35 cellular contexts compared by ENCODE assay signal in genomic region chr7:39154815-39155214, GRCh38.
"Had no signal": no experiment of that assay in that cellular context is flagged by ENCODE, and none has a peak within 500 bp of the region (broad histone marks: within the 10 kb centered on the region; RNA-seq: fewer than 3 reads in every experiment).

No MANE protein-coding gene starts in this region.

- H3K4me1 ChIP-seq: Peyer's patch had no signal

- ATAC-seq: activated CD8-positive, alpha-beta memory T cell treated with anti-CD3 and anti-CD28 coated beads, Interleukin-2, amount 10 ng/mL, durations not matched to agents 7 days and 5 days; activated naive CD8-positive, alpha-beta T cell treated with anti-CD3 and anti-CD28 coated beads, Interleukin-2, amount 50 U/mL, for 24 hours; PC-3; T-cell; T-helper 17 cell had no signal

- H3K27me3 Mint-ChIP-seq: activated CD4-positive, alpha-beta memory T cell treated with anti-CD3 and anti-CD28 coated beads, Interleukin-2, amount 10 ng/mL, durations not matched to agents 7 days and 5 days; activated CD8-positive, alpha-beta memory T cell treated with anti-CD3 and anti-CD28 coated beads, Interleukin-2, amount 10 ng/mL, durations not matched to agents 7 days and 5 days; activated naive CD4-positive, alpha-beta T cell treated with anti-CD3 and anti-CD28 coated beads, Interleukin-2, amount 10 ng/mL, durations not matched to agents 7 days and 5 days had no signal

- H3K36me3 ChIP-seq: brain microvascular endothelial cell, MG63, Peyer's patch, SJSA1, WERI-Rb-1 had no signal

- H3K4me3 ChIP-seq: MG63, Peyer's patch, SJSA1 had no signal

- H3K27me3 ChIP-seq: brain microvascular endothelial cell, MG63, Peyer's patch, SJSA1 had no signal

- DNase-seq: activated CD4-positive, alpha-beta memory T cell treated with anti-CD3 and anti-CD28 coated beads, Interleukin-2, amount 10 ng/mL, durations not matched to agents 7 days and 5 days; activated CD4-positive, alpha-beta T cell treated with anti-CD3 and anti-CD28 coated beads for 1 hour; activated CD4-positive, alpha-beta T cell treated with anti-CD3 and anti-CD28 coated beads for 48 hours; activated CD4-positive, CD25-positive, alpha-beta regulatory T cell; activated CD8-positive, alpha-beta memory T cell treated with anti-CD3 and anti-CD28 coated beads for 24 hours; activated CD8-positive, alpha-beta memory T cell treated with anti-CD3 and anti-CD28 coated beads, Interleukin-2, amount 10 ng/mL, durations not matched to agents 7 days and 5 days; activated CD8-positive, alpha-beta memory T cell treated with anti-CD3 and anti-CD28 coated beads, Interleukin-2, amount 50 U/mL, for 48 hours; activated effector memory CD4-positive, alpha-beta T cell treated with Interleukin-2 at 50 U/mL for 16 hours; activated naive CD4-positive, alpha-beta T cell treated with anti-CD3 and anti-CD28 coated beads, Interleukin-2, amount 10 ng/mL, durations not matched to agents 7 days and 5 days; activated naive CD8-positive, alpha-beta T cell treated with anti-CD3 and anti-CD28 coated beads, Interleukin-2, amount 50 U/mL, for 24 hours; activated T-cell treated with anti-CD3 and anti-CD28 coated beads, Interleukin-2, amount 50 U/mL, for 48 hours; anterior cingulate cortex; brain microvascular endothelial cell; central memory CD4-positive, alpha-beta T cell; Karpas-422; MG63; NCI-H1048; NCI-H1105 treated with DMSO at 0.1 percent for 48 hours; NCI-H1436 treated with DMSO at 0.1 percent for 48 hours; NCI-H1694 treated with DMSO at 0.1 percent for 48 hours; NCI-H2029; NCI-H345; NCI-H526; NCI-H748 treated with DMSO at 0.1 percent for 48 hours; NK-92 treated with Interleukin-12 subunit alpha and Interleukin-12 subunit beta, amount 100 ng/mL, for 24 hours; PC-3; Peyer's patch; RPMI8226; SHP77 treated with DMSO at 0.1 percent for 48 hours; SK-N-SH; T-cell; T-helper 17 cell; WERI-Rb-1 had no signal

- H3K4me3 Mint-ChIP-seq: activated CD4-positive, alpha-beta memory T cell treated with anti-CD3 and anti-CD28 coated beads, Interleukin-2, amount 10 ng/mL, durations not matched to agents 7 days and 5 days; activated CD8-positive, alpha-beta memory T cell treated with anti-CD3 and anti-CD28 coated beads, Interleukin-2, amount 10 ng/mL, durations not matched to agents 7 days and 5 days; activated naive CD4-positive, alpha-beta T cell treated with anti-CD3 and anti-CD28 coated beads, Interleukin-2, amount 10 ng/mL, durations not matched to agents 7 days and 5 days; activated naive CD8-positive, alpha-beta T cell; activated naive CD8-positive, alpha-beta T cell treated with anti-CD3 and anti-CD28 coated beads, Interleukin-2, amount 50 U/mL, for 24 hours; T-cell; T-helper 17 cell had no signal

- H3K27ac ChIP-seq: brain microvascular endothelial cell, Peyer's patch, SJSA1, WERI-Rb-1 had no signal

- H3K9me3 ChIP-seq: MG63, Peyer's patch, SJSA1, SK-N-SH had no signal

- H3K9me3 Mint-ChIP-seq: activated CD4-positive, alpha-beta memory T cell treated with anti-CD3 and anti-CD28 coated beads, Interleukin-2, amount 10 ng/mL, durations not matched to agents 7 days and 5 days; activated naive CD4-positive, alpha-beta T cell treated with anti-CD3 and anti-CD28 coated beads, Interleukin-2, amount 10 ng/mL, durations not matched to agents 7 days and 5 days; activated naive CD8-positive, alpha-beta T cell treated with anti-CD3 and anti-CD28 coated beads, Interleukin-2, amount 50 U/mL, for 24 hours; T-cell had no signal

- H3K27ac Mint-ChIP-seq: activated CD4-positive, alpha-beta memory T cell treated with anti-CD3 and anti-CD28 coated beads, Interleukin-2, amount 10 ng/mL, durations not matched to agents 7 days and 5 days; activated CD8-positive, alpha-beta memory T cell treated with anti-CD3 and anti-CD28 coated beads, Interleukin-2, amount 10 ng/mL, durations not matched to agents 7 days and 5 days; activated naive CD4-positive, alpha-beta T cell treated with anti-CD3 and anti-CD28 coated beads, Interleukin-2, amount 10 ng/mL, durations not matched to agents 7 days and 5 days; activated naive CD8-positive, alpha-beta T cell; activated naive CD8-positive, alpha-beta T cell treated with anti-CD3 and anti-CD28 coated beads, Interleukin-2, amount 50 U/mL, for 24 hours; T-cell; T-helper 17 cell had no signal

- H3K4me1 Mint-ChIP-seq: activated CD4-positive, alpha-beta memory T cell treated with anti-CD3 and anti-CD28 coated beads, Interleukin-2, amount 10 ng/mL, durations not matched to agents 7 days and 5 days; activated CD8-positive, alpha-beta memory T cell treated with anti-CD3 and anti-CD28 coated beads, Interleukin-2, amount 10 ng/mL, durations not matched to agents 7 days and 5 days; activated naive CD4-positive, alpha-beta T cell treated with anti-CD3 and anti-CD28 coated beads, Interleukin-2, amount 10 ng/mL, durations not matched to agents 7 days and 5 days; activated naive CD8-positive, alpha-beta T cell treated with anti-CD3 and anti-CD28 coated beads, Interleukin-2, amount 50 U/mL, for 24 hours; T-cell; T-helper 17 cell had no signal

- H3K4me2 ChIP-seq: SK-N-SH had no signal

- H3K36me3 Mint-ChIP-seq: activated CD8-positive, alpha-beta memory T cell treated with anti-CD3 and anti-CD28 coated beads, Interleukin-2, amount 10 ng/mL, durations not matched to agents 7 days and 5 days; activated naive CD4-positive, alpha-beta T cell treated with anti-CD3 and anti-CD28 coated beads, Interleukin-2, amount 10 ng/mL, durations not matched to agents 7 days and 5 days; activated naive CD8-positive, alpha-beta T cell; T-cell had no signal

- H3K9me2 ChIP-seq: SK-N-SH had no signal

- H3K9ac ChIP-seq: SK-N-SH had no signal
